In the genomic region with DNA sequence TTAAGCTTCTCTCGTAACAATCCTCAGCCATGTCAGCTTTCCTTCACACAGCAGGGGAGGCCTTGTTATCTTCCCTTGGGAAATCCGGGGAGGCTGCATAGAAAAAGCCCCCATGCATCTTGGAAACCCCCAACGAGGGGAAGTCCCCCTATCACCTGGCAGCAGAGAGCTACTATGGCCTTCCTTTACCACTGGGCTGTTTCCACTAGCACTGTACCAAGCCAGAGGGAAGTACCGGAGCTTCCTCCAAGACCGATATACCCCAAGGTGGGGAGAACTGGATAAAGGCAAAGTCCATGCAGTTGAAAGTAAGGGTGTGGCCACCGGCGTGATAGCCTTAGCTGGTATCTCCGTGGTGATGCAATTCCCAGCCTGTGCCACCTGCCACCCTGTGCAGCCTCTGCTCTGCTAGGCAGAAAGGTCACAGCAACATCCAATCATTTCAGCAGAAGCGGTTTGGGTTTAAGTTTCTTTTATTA, we compare ENCODE assay signal across 1 cellular context.
TF ChIP-seq lines count a peak whose summit lies in the region.

No MANE protein-coding gene starts in this region.

TF ChIP-seq in H1, 55 proteins besides CTCF, POLR2A, EP300 and RAD21 (continued from another document):
- TF ChIP-seq, protein P1, sequence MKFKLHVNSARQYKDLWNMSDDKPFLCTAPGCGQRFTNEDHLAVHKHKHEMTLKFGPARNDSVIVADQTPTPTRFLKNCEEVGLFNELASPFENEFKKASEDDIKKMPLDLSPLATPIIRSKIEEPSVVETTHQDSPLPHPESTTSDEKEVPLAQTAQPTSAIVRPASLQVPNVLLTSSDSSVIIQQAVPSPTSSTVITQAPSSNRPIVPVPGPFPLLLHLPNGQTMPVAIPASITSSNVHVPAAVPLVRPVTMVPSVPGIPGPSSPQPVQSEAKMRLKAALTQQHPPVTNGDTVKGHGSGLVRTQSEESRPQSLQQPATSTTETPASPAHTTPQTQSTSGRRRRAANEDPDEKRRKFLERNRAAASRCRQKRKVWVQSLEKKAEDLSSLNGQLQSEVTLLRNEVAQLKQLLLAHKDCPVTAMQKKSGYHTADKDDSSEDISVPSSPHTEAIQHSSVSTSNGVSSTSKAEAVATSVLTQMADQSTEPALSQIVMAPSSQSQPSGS (IDR thresholded peaks at IDR 0.05; ENCODE audit: low read length) = no peak
- no peak for TF ChIP-seq RFX5 (IDR thresholded peaks at IDR 0.05; ENCODE audit: borderline replicate concordance, low read depth, low read length)
- no peak for TF ChIP-seq RXRA (IDR thresholded peaks at IDR 0.05; ENCODE audit: insufficient read depth, low read depth, low read length)
- TF ChIP-seq CHD2 (IDR thresholded peaks at IDR 0.05; ENCODE audit: low read length) = no peak
- TF ChIP-seq NANOG (IDR thresholded peaks at IDR 0.05; ENCODE audit: insufficient read depth, low read depth, low read length, poor library complexity, severe bottlenecking) = no peak
- no peak for TF ChIP-seq EZH2 (IDR thresholded peaks at IDR 0.05; ENCODE audit: low read depth, low read length, severe bottlenecking)
- TF ChIP-seq JUN (IDR thresholded peaks at IDR 0.05; ENCODE audit: low read depth, low read length) = no peak
- TF ChIP-seq SUZ12 (IDR thresholded peaks at IDR 0.05; ENCODE audit: low read length) = no peak
- no peak for TF ChIP-seq SIX5 (IDR thresholded peaks at IDR 0.05; ENCODE audit: low read depth, low read length)
- no peak for TF ChIP-seq GTF2F1 (IDR thresholded peaks at IDR 0.05; ENCODE audit: borderline replicate concordance, low read depth, low read length)
- TF ChIP-seq MAFK (IDR thresholded peaks at IDR 0.05; ENCODE audit: low read depth, low read length) = no peak
- no peak for TF ChIP-seq RBBP5 (IDR thresholded peaks at IDR 0.05; ENCODE audit: borderline replicate concordance, low read depth, low read length)
- no peak for TF ChIP-seq NRF1 (IDR thresholded peaks at IDR 0.05; ENCODE audit: low read depth, low read length)
- TF ChIP-seq BACH1 (IDR thresholded peaks at IDR 0.05; ENCODE audit: low read length) = no peak
- peak; percentile 62 for TF ChIP-seq SP1 (IDR thresholded peaks at IDR 0.05; ENCODE audit: low read depth, low read length)
- TF ChIP-seq TEAD4 (IDR thresholded peaks at IDR 0.05; ENCODE audit: low read depth, low read length) = no peak
- 0 out of 2 replicates have a peak, but pooled peaks have one; percentile 60 for TF ChIP-seq TCF12 (IDR thresholded peaks at IDR 0.05; ENCODE audit: low read depth, low read length)
- TF ChIP-seq SAP30 (IDR thresholded peaks at IDR 0.05; ENCODE audit: insufficient read depth, insufficient replicate concordance, low read length) = no peak
- no peak for TF ChIP-seq GABPA (IDR thresholded peaks at IDR 0.05; ENCODE audit: borderline replicate concordance, insufficient read depth, low read length)
- TF ChIP-seq HDAC6 (IDR thresholded peaks at IDR 0.05; ENCODE audit: low read depth, low read length) = no peak
- no peak for TF ChIP-seq BRCA1 (IDR thresholded peaks at IDR 0.05; ENCODE audit: low read depth, low read length)
- TF ChIP-seq, protein P2, sequence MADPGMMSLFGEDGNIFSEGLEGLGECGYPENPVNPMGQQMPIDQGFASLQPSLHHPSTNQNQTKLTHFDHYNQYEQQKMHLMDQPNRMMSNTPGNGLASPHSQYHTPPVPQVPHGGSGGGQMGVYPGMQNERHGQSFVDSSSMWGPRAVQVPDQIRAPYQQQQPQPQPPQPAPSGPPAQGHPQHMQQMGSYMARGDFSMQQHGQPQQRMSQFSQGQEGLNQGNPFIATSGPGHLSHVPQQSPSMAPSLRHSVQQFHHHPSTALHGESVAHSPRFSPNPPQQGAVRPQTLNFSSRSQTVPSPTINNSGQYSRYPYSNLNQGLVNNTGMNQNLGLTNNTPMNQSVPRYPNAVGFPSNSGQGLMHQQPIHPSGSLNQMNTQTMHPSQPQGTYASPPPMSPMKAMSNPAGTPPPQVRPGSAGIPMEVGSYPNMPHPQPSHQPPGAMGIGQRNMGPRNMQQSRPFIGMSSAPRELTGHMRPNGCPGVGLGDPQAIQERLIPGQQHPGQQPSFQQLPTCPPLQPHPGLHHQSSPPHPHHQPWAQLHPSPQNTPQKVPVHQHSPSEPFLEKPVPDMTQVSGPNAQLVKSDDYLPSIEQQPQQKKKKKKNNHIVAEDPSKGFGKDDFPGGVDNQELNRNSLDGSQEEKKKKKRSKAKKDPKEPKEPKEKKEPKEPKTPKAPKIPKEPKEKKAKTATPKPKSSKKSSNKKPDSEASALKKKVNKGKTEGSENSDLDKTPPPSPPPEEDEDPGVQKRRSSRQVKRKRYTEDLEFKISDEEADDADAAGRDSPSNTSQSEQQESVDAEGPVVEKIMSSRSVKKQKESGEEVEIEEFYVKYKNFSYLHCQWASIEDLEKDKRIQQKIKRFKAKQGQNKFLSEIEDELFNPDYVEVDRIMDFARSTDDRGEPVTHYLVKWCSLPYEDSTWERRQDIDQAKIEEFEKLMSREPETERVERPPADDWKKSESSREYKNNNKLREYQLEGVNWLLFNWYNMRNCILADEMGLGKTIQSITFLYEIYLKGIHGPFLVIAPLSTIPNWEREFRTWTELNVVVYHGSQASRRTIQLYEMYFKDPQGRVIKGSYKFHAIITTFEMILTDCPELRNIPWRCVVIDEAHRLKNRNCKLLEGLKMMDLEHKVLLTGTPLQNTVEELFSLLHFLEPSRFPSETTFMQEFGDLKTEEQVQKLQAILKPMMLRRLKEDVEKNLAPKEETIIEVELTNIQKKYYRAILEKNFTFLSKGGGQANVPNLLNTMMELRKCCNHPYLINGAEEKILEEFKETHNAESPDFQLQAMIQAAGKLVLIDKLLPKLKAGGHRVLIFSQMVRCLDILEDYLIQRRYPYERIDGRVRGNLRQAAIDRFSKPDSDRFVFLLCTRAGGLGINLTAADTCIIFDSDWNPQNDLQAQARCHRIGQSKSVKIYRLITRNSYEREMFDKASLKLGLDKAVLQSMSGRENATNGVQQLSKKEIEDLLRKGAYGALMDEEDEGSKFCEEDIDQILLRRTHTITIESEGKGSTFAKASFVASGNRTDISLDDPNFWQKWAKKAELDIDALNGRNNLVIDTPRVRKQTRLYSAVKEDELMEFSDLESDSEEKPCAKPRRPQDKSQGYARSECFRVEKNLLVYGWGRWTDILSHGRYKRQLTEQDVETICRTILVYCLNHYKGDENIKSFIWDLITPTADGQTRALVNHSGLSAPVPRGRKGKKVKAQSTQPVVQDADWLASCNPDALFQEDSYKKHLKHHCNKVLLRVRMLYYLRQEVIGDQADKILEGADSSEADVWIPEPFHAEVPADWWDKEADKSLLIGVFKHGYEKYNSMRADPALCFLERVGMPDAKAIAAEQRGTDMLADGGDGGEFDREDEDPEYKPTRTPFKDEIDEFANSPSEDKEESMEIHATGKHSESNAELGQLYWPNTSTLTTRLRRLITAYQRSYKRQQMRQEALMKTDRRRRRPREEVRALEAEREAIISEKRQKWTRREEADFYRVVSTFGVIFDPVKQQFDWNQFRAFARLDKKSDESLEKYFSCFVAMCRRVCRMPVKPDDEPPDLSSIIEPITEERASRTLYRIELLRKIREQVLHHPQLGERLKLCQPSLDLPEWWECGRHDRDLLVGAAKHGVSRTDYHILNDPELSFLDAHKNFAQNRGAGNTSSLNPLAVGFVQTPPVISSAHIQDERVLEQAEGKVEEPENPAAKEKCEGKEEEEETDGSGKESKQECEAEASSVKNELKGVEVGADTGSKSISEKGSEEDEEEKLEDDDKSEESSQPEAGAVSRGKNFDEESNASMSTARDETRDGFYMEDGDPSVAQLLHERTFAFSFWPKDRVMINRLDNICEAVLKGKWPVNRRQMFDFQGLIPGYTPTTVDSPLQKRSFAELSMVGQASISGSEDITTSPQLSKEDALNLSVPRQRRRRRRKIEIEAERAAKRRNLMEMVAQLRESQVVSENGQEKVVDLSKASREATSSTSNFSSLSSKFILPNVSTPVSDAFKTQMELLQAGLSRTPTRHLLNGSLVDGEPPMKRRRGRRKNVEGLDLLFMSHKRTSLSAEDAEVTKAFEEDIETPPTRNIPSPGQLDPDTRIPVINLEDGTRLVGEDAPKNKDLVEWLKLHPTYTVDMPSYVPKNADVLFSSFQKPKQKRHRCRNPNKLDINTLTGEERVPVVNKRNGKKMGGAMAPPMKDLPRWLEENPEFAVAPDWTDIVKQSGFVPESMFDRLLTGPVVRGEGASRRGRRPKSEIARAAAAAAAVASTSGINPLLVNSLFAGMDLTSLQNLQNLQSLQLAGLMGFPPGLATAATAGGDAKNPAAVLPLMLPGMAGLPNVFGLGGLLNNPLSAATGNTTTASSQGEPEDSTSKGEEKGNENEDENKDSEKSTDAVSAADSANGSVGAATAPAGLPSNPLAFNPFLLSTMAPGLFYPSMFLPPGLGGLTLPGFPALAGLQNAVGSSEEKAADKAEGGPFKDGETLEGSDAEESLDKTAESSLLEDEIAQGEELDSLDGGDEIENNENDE (IDR thresholded peaks at IDR 0.05; ENCODE audit: insufficient replicate concordance, low read length) = no peak
- TF ChIP-seq ASH2L (IDR thresholded peaks at IDR 0.05; ENCODE audit: low read length) = no peak
- TF ChIP-seq, protein P3, sequence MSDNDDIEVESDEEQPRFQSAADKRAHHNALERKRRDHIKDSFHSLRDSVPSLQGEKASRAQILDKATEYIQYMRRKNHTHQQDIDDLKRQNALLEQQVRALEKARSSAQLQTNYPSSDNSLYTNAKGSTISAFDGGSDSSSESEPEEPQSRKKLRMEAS (IDR thresholded peaks at IDR 0.05) = no peak
- TF ChIP-seq RNF2 (IDR thresholded peaks at IDR 0.05; ENCODE audit: borderline replicate concordance, low read depth, low read length, missing control alignments, poor library complexity, severe bottlenecking) = no peak
- TF ChIP-seq SIRT6 (IDR thresholded peaks at IDR 0.05; ENCODE audit: low read length) = no peak
- peak; percentile 64 for TF ChIP-seq CEBPB (IDR thresholded peaks at IDR 0.05; ENCODE audit: low read depth, low read length)
- 0 out of 4 replicates have a peak, but pooled peaks of 1 of the 2 experiments have one; percentile 31 for TF ChIP-seq HDAC2 (IDR thresholded peaks at IDR 0.05; ENCODE audit: borderline replicate concordance in 1 of 2, low read depth in 2 of 2, low read length in 2 of 2)
- no peak for TF ChIP-seq KDM1A (IDR thresholded peaks at IDR 0.05; ENCODE audit: borderline replicate concordance, low read length)
- TF ChIP-seq CREB1 (IDR thresholded peaks at IDR 0.05) = no peak
- TF ChIP-seq YY1 (IDR thresholded peaks at IDR 0.05; ENCODE audit: low read depth, low read length) = 0 out of 2 replicates have a peak, but pooled peaks have one; percentile 48
- no peak for TF ChIP-seq BCL11A (IDR thresholded peaks at IDR 0.05; ENCODE audit: low read depth in 2 of 2, low read length in 2 of 2)
- TF ChIP-seq EGR1 (IDR thresholded peaks at IDR 0.05; ENCODE audit: borderline replicate concordance, low read depth, low read length) = no peak
- TF ChIP-seq, protein P4, sequence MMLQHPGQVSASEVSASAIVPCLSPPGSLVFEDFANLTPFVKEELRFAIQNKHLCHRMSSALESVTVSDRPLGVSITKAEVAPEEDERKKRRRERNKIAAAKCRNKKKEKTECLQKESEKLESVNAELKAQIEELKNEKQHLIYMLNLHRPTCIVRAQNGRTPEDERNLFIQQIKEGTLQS (IDR thresholded peaks at IDR 0.05; ENCODE audit: insufficient read depth, low read depth, low read length) = peak; percentile 57; the same call in 1 of the 2 replicates
- no peak for TF ChIP-seq KDM4A (IDR thresholded peaks at IDR 0.05; ENCODE audit: low read depth, low read length, severe bottlenecking)
